Comparison of ENCODE assay signal across 1 cellular context in the genomic region with DNA sequence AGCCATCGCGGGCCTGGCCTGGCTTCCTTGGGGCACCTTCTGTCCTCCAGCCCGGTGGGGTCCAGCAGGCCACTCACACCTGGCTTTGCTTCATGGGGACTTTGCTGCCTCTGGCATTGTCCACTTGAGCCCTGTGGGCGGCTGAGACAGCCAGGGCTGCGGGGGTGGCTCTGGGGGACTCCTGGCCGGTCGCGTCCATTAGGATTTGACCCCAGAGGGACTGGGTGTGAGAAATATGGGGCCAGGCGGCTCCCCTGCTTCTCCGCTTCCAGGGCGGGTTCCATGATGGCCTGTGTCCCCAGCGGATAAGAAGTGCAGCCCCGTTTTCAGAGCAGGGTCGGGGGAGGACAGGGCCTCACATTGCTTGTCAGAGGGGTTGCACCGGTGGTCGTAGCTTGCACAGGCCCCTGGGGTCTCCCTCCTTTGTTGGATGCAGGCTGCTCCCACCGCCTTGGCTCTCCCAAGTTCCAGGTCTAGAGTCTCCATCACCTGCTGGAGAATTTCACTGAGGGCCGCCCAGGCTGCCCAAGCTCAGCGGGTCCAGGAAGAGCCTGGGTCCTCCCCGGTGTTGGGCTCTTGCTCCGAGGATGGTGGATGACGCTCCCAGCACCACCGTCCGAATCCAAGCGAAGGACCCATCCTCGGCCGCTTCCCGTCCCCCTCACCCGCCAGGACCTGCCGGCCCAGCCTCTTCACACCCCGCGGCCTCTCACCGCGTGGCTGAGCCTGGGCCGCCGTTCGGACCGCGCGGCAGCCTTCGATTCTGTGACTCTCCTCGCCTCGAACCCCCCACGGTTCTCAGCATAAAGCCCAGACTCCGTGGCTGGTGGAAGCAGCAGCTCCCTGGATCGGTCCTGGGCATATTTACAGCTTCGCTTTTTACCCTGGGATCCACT.
TF ChIP-seq lines count a peak whose summit lies in the region.

No MANE protein-coding gene starts in this region.

TF ChIP-seq in WTC11, 78 proteins besides CTCF, POLR2A, EP300 and RAD21 (continued from another document):
- no peak for TF ChIP-seq PRDM15 (CRISPR knock-in tag; IDR thresholded peaks at IDR 0.05)
- TF ChIP-seq RORB (CRISPR knock-in tag; IDR thresholded peaks at IDR 0.05): no peak
- TF ChIP-seq HMGA2 (CRISPR knock-in tag; IDR thresholded peaks at IDR 0.05): no peak
- TF ChIP-seq CBFB (CRISPR knock-in tag; IDR thresholded peaks at IDR 0.05; ENCODE audit: low read depth): no peak
- no peak for TF ChIP-seq MYBL2 (CRISPR knock-in tag; IDR thresholded peaks at IDR 0.05)
- no peak for TF ChIP-seq ZNF317 (CRISPR knock-in tag; IDR thresholded peaks at IDR 0.05; ENCODE audit: borderline replicate concordance, low read depth)
- no peak for TF ChIP-seq ZNF671 (CRISPR knock-in tag; IDR thresholded peaks at IDR 0.05)
